15 cellular contexts compared by ENCODE assay signal in genomic region chr14:72651081-72651480, GRCh38.
DNase-seq lines count a peak whose midpoint lies in the region; ATAC-seq and TF ChIP-seq lines count a peak whose summit lies in the region.
"Had no signal": no experiment of that assay in that cellular context is flagged by ENCODE, and none has a peak within 500 bp of the region (broad histone marks: within the 10 kb centered on the region; RNA-seq: fewer than 3 reads in every experiment).

No MANE protein-coding gene starts in this region.

- peaks cover 12% of the 10 kb centered on the region for H3K4me1 Mint-ChIP-seq in nephron
- H3K4me1 Mint-ChIP-seq in type B pancreatic cell (ENCODE audit: unreplicated experiment): peaks cover 17% of the 10 kb centered on the region

- ATAC-seq in HG03159 (IDR thresholded peaks at IDR 0.05; ENCODE audit: unreplicated experiment): no peak
- no peak for ATAC-seq in HG03039 (IDR thresholded peaks at IDR 0.05; ENCODE audit: unreplicated experiment)
- ATAC-seq in GM18498 (IDR thresholded peaks at IDR 0.05; ENCODE audit: unreplicated experiment): no peak
- ATAC-seq: stimulated activated naive CD8-positive, alpha-beta T cell treated with anti-CD3 and anti-CD28 coated beads, Interleukin-15, Interleukin-2, amounts not matched to agents 100 U/mL and 50 U/mL, for 24 hours had no signal

- TF ChIP-seq CTCF in nephron (IDR thresholded peaks at IDR 0.05; ENCODE audit: unreplicated experiment in 3 of 3): no peak
- no peak for TF ChIP-seq CTCF in type B pancreatic cell (conservative IDR thresholded peaks at IDR 0.05)

- H3K27me3 Mint-ChIP-seq in nephron (ENCODE audit: low read depth) (peaks cover 4% of the 10 kb centered on the region), type B pancreatic cell (peaks cover 4% of the 10 kb centered on the region)

- no peaks in the 10 kb centered on the region for H3K36me3 ChIP-seq in MG63
- H3K36me3 ChIP-seq: prostate gland had no signal

- H3K36me3 Mint-ChIP-seq in nephron (ENCODE audit: low read depth) (no peaks in the 10 kb centered on the region), type B pancreatic cell (no peaks in the 10 kb centered on the region)

- H3K4me3 Mint-ChIP-seq in nephron: no peak overlapping the region
- no peak overlapping the region for H3K4me3 Mint-ChIP-seq in type B pancreatic cell
- H3K4me3 Mint-ChIP-seq: B cell had no signal

- peak; percentile 78 for DNase-seq in Daoy (ENCODE audit: low read depth)
- peak; percentile 88 for DNase-seq in MG63
- peak; percentile 45 for DNase-seq in ecto neural progenitor cell (ENCODE audit: low spot score)
- no peak for DNase-seq in type B pancreatic cell (ENCODE audit: extremely low spot score, unreplicated experiment)
- DNase-seq: activated CD4-positive, alpha-beta T cell treated with anti-CD3 and anti-CD28 coated beads, Interleukin-2, amount 50 U/mL, for 4 hours; activated T-cell treated with anti-CD3 and anti-CD28 coated beads, Interleukin-2, amount 50 U/mL, for 48 hours; NCI-H1436 treated with DMSO at 0.1 percent for 48 hours; NCI-H345; stimulated activated naive CD8-positive, alpha-beta T cell treated with anti-CD3 and anti-CD28 coated beads, Interleukin-15, Interleukin-2, amounts not matched to agents 100 U/mL and 50 U/mL, for 24 hours had no signal

- no peaks in the 10 kb centered on the region for H3K9me3 ChIP-seq in MG63
- H3K9me3 ChIP-seq: prostate gland had no signal

- H3K27me3 ChIP-seq in MG63: no peaks in the 10 kb centered on the region

- no peak overlapping the region for H3K4me3 ChIP-seq in MG63
- H3K4me3 ChIP-seq: prostate gland had no signal

- H3K27ac Mint-ChIP-seq in nephron (peak overlapping the region; percentile 40 to 73 (median 65)), type B pancreatic cell (no peak overlapping the region)
- H3K27ac Mint-ChIP-seq: B cell had no signal

- H3K9me3 Mint-ChIP-seq in nephron (no peaks in the 10 kb centered on the region), type B pancreatic cell (no peaks in the 10 kb centered on the region)
